Comparison of ENCODE assay signal across 7 cellular contexts in the genomic region with DNA sequence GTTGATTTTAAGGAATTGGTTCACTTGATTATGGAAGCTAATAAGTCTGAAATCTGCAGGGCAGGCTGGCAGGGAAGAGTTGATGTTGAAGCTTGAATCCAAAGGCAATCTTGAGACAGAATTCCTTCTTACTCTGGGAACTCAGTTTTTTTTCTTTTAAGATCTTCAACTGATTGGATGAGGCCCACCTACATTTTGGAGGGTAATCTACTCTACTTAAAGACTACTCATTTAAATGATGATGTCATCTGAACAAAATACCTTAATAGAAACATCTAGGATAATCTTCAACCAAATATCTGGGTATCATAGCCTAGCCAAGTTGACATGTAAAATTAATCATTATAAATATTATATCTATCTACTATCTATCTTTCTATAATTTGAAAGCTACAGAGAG.
"Had no signal": no experiment of that assay in that cellular context is flagged by ENCODE, and none has a peak within 500 bp of the region (broad histone marks: within the 10 kb centered on the region; RNA-seq: fewer than 3 reads in every experiment).

No MANE protein-coding gene starts in this region.

- DNase-seq: GDM1, GF-D8 had no signal

- FAIRE-seq: G401.6, GM12891, GM12892, GM18507, GM19239 had no signal
